ENCODE assay signal across 10 cellular contexts in genomic region chr6:3383525-3383924, GRCh38.
A peak's percentile ranks its signal among the peaks of the same experiment; 100 is the strongest.
DNase-seq lines count a peak whose midpoint lies in the region; FAIRE-seq and TF ChIP-seq lines count a peak whose summit lies in the region.
"Had no signal": no experiment of that assay in that cellular context is flagged by ENCODE, and none has a peak within 500 bp of the region (broad histone marks: within the 10 kb centered on the region; RNA-seq: fewer than 3 reads in every experiment).

No MANE protein-coding gene starts in this region.

- TF ChIP-seq CTCF in bronchial epithelial cell (IDR thresholded peaks at IDR 0.05; ENCODE audit: insufficient read depth, low read length, severe bottlenecking), result no peak
- TF ChIP-seq CTCF in BE2C (IDR thresholded peaks at IDR 0.05; ENCODE audit: low read depth, low read length), result no peak

- H3K4me1 ChIP-seq in BE2C, result no peaks in the 10 kb centered on the region

- in situ Hi-C loops in Caki2 (cut with HindIII; ENCODE audit: low pct_unique_long_range_greater_than_20kb, low sequenced_read_pairs), result no loop called here

- peak; percentile 51 for DNase-seq in Caki2 (ENCODE audit: low read depth)
- DNase-seq in LHCN-M2 (ENCODE audit: low read depth), result peak; percentile 53
- peak; percentile 51 for DNase-seq in bronchial epithelial cell (ENCODE audit: low read depth)
- DNase-seq in midbrain (lab: John Stamatoyannopoulos, UW), result peak; percentile 31
- no peak for DNase-seq in NCI-H1092 (lab: John Stamatoyannopoulos, UW)
- no peak for DNase-seq in BE2C
- DNase-seq in activated CD4-positive, CD25-positive, alpha-beta regulatory T cell treated with anti-CD3 and anti-CD28 coated beads, Interleukin-2, amount 50 U/mL, for 72 hours, result no peak
- no peak for DNase-seq in NCI-H2227 treated with DMSO at 0.1 percent for 48 hours (lab: John Stamatoyannopoulos, UW)
- DNase-seq: activated CD4-positive, alpha-beta memory T cell treated with anti-CD3 and anti-CD28 coated beads, Interleukin-2, amount 10 ng/mL, durations not matched to agents 7 days and 5 days; SHP77 treated with DMSO at 0.1 percent for 48 hours had no signal

- H3K27me3 ChIP-seq in bronchial epithelial cell (ENCODE audit: control insufficient read depth, insufficient read depth, low read length) (no peaks in the 10 kb centered on the region), BE2C (peaks cover 10% of the 10 kb centered on the region)

- H3K36me3 ChIP-seq in bronchial epithelial cell (ENCODE audit: control insufficient read depth, insufficient read depth, low read length) (peaks cover 3% of the 10 kb centered on the region), BE2C (no peaks in the 10 kb centered on the region)

- no peaks in the 10 kb centered on the region for H3K9me3 ChIP-seq in BE2C

- FAIRE-seq in bronchial epithelial cell (lab: Jason Lieb, UNC), result no peak

- H3K4me3 ChIP-seq in bronchial epithelial cell (ENCODE audit: low read depth, low read length) (no peak overlapping the region), BE2C (ENCODE audit: low read depth, low read length) (no peak overlapping the region)

Comparison
In these comparisons a context has a peak if more than half of its experiments do, and no peak if none do; other contexts are left out.
1. DNase-seq: peak in Caki2 (single experiment), LHCN-M2 (single experiment), bronchial epithelial cell (single experiment) and midbrain (single experiment); none in NCI-H1092 (single experiment), BE2C (single experiment), activated CD4-positive, CD25-positive, alpha-beta regulatory T cell treated with anti-CD3 and anti-CD28 coated beads, Interleukin-2, amount 50 U/mL, for 72 hours (single experiment) and NCI-H2227 treated with DMSO at 0.1 percent for 48 hours (single experiment).